In genomic region chr22:48089601-48090331, GRCh38 we compare ENCODE assay signal across 9 cellular contexts.
DNase-seq lines count a peak whose midpoint lies in the region; ATAC-seq and TF ChIP-seq lines count a peak whose summit lies in the region.
"Had no signal": no experiment of that assay in that cellular context is flagged by ENCODE, and none has a peak within 500 bp of the region (broad histone marks: within the 10 kb centered on the region; RNA-seq: fewer than 3 reads in every experiment).

No MANE protein-coding gene starts in this region.

- no peaks in the 10 kb centered on the region for H3K27me3 ChIP-seq in DOHH2 (ENCODE audit: control insufficient read depth, low read length)
- peaks cover 0 to 20% (median 0%) of the 10 kb centered on the region in 3 donors for H3K27me3 ChIP-seq in psoas muscle (ENCODE audit: insufficient read depth in 3 of 3, low read length in 2 of 3)

- 17 to 31% (median 20%) methylated on average over 19 of the region's 19 CpGs for WGBS in psoas muscle, 3 donors

- peak overlapping the region; percentile 54; the same call in 1 of the 2 replicates for H3K4me2 ChIP-seq in DOHH2 (ENCODE audit: low read length)

- H3K36me3 ChIP-seq in DOHH2 (ENCODE audit: control insufficient read depth, low read length) (no peaks in the 10 kb centered on the region), psoas muscle (ENCODE audit: insufficient read depth in 1 of 2, low read depth in 1 of 2) (no peaks in the 10 kb centered on the region)

- H3K4me1 Mint-ChIP-seq in activated CD4-positive, alpha-beta memory T cell treated with anti-CD3 and anti-CD28 coated beads for 36 hours (ENCODE audit: low read depth): no peaks in the 10 kb centered on the region

- H3K27ac ChIP-seq in DOHH2 (ENCODE audit: low read depth, low read length) (no peak overlapping the region), psoas muscle (no peak overlapping the region)
- H3K27ac ChIP-seq: RWPE1 had no signal

- no peaks in the 10 kb centered on the region for H3K36me3 Mint-ChIP-seq in activated CD4-positive, alpha-beta memory T cell treated with anti-CD3 and anti-CD28 coated beads for 36 hours

- POLR2A ChIA-PET in activated CD4-positive, alpha-beta memory T cell treated with anti-CD3 and anti-CD28 coated beads for 36 hours (lab: Charles Lee): no interaction called here

- CTCF ChIA-PET in activated CD4-positive, alpha-beta memory T cell treated with anti-CD3 and anti-CD28 coated beads for 36 hours (lab: Charles Lee): no interaction called here

- TF ChIP-seq CTCF in DOHH2 (IDR thresholded peaks at IDR 0.05; ENCODE audit: low read depth, low read length, poor library complexity, severe bottlenecking) (no peak), psoas muscle (IDR thresholded peaks at IDR 0.05) (no peak)

- H3K79me2 ChIP-seq in DOHH2 (ENCODE audit: control insufficient read depth, low read length): no peaks in the 10 kb centered on the region

- H3K4me3 Mint-ChIP-seq in activated CD4-positive, alpha-beta memory T cell treated with anti-CD3 and anti-CD28 coated beads for 36 hours: no peak overlapping the region

- H4K20me1 ChIP-seq in DOHH2 (ENCODE audit: control insufficient read depth, insufficient read depth, low read depth, low read length): no peaks in the 10 kb centered on the region

- DNase-seq in RPMI7951 (ENCODE audit: low read depth): peak; percentile 73
- peak; percentile 61 for DNase-seq in Right ventricle myocardium superior
- DNase-seq in psoas muscle: peak; percentile 61 to 80
- DNase-seq in NOMO-1 treated with dmso at 0.1 percent for 144 hours (lab: John Stamatoyannopoulos, UW; ENCODE audit: unreplicated experiment): no peak
- no peak for DNase-seq in activated CD4-positive, alpha-beta memory T cell treated with anti-CD3 and anti-CD28 coated beads for 36 hours
- no peak for DNase-seq in HuH-7 (ENCODE audit: low spot score)

- no peaks in the 10 kb centered on the region for H3K9me2 ChIP-seq in DOHH2 (replicated peaks; ENCODE audit: control insufficient read depth, low read length)

- ATAC-seq in Right ventricle myocardium superior (ENCODE audit: poor library complexity): peak; percentile 80
- peak in 3 of 4 donors; percentile 52 to 76 (median 75) for ATAC-seq in psoas muscle
- ATAC-seq in GM18511 (IDR thresholded peaks at IDR 0.05; ENCODE audit: unreplicated experiment): no peak

- H3K4me1 ChIP-seq in DOHH2 (ENCODE audit: control insufficient read depth, low read length): peaks cover 63% of the 10 kb centered on the region
- H3K4me1 ChIP-seq in psoas muscle: no peaks in the 10 kb centered on the region

- H3F3A ChIP-seq in DOHH2 (ENCODE audit: control insufficient read depth, insufficient read depth): peaks cover 13% of the 10 kb centered on the region

- H3K4me3 ChIP-seq in DOHH2 (ENCODE audit: low read length): no peak overlapping the region
- peak overlapping the region; percentile 22 for H3K4me3 ChIP-seq in psoas muscle

- H3K27me3 Mint-ChIP-seq in activated CD4-positive, alpha-beta memory T cell treated with anti-CD3 and anti-CD28 coated beads for 36 hours: peaks cover 12% of the 10 kb centered on the region

- intact Hi-C loops in Right ventricle myocardium superior (cut with DNase I): no loop called here
- intact Hi-C loops in psoas muscle (cut with DNase I): no loop called here
- intact Hi-C loops in activated CD4-positive, alpha-beta memory T cell treated with anti-CD3 and anti-CD28 coated beads for 36 hours (cut with micrococcal nuclease): no loop called here

- H3K27ac Mint-ChIP-seq in activated CD4-positive, alpha-beta memory T cell treated with anti-CD3 and anti-CD28 coated beads for 36 hours: no peak overlapping the region

- H3K9me3 ChIP-seq in DOHH2 (ENCODE audit: control insufficient read depth, insufficient read depth, low read length) (no peaks in the 10 kb centered on the region), psoas muscle (no peaks in the 10 kb centered on the region)

- no peaks in the 10 kb centered on the region for H3K9me3 Mint-ChIP-seq in activated CD4-positive, alpha-beta memory T cell treated with anti-CD3 and anti-CD28 coated beads for 36 hours

Comparison
In these comparisons a context has a peak if more than half of its experiments do, and no peak if none do; other contexts are left out.
1. DNase-seq: peak in RPMI7951 (single experiment), Right ventricle myocardium superior (single experiment) and psoas muscle (2 of 2); none in NOMO-1 treated with dmso at 0.1 percent for 144 hours (single experiment), activated CD4-positive, alpha-beta memory T cell treated with anti-CD3 and anti-CD28 coated beads for 36 hours (single experiment) and HuH-7 (single experiment).